Comparison of ENCODE assay signal across 19 cellular contexts in the genomic region with DNA sequence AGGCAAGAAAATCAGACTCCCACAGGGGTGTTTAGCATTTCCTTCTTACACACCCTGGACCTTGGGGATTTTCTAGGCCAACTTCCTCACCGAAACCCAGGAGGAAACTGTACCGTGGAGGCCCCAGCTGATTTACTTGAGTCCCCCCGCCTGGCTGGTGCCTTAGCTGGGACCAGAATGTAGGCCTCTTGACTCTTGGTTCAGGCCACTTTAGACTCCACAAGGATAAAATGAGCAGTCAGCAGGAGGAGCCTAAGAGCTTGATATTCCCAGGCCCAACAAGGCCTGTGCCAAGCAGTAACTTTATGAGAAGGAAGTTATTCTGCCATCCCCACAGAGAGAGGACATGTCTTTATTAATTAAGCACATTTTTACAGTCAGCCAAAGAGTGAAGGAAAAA. TPM values are rescaled to one million over a fixed set of nuclear protein-coding genes. Genes with fewer than 3 reads are reported as not detected.
DNase-seq lines count a peak whose midpoint lies in the region; ATAC-seq and TF ChIP-seq lines count a peak whose summit lies in the region.
"Had no signal": no experiment of that assay in that cellular context is flagged by ENCODE, and none has a peak within 500 bp of the region (broad histone marks: within the 10 kb centered on the region; RNA-seq: fewer than 3 reads in every experiment).

No MANE protein-coding gene starts in this region.

- H2AK5ac ChIP-seq in neuronal stem cell (ENCODE audit: low read depth, low read length): no peak overlapping the region

- H3K14ac ChIP-seq in neuronal stem cell (ENCODE audit: low read length): no peak overlapping the region

- WGBS in neuronal stem cell (ENCODE audit: extremely low coverage in 2 of 2, insufficient read length in 2 of 2, insufficient replicate concordance in 1 of 2), 2 donors: no CpG with 5 or more reads among the region's 3 CpGs

- no peaks in the 10 kb centered on the region for H3K27me3 ChIP-seq in neuronal stem cell (ENCODE audit: control insufficient read depth in 3 of 3, insufficient read depth in 3 of 3, low read depth in 1 of 3, low read length in 3 of 3)

- H2BK120ac ChIP-seq in neuronal stem cell (ENCODE audit: low read depth, low read length): no peak overlapping the region

- H3K23ac ChIP-seq in neuronal stem cell (ENCODE audit: low read depth, low read length, poor library complexity): no peak overlapping the region

- no peak overlapping the region for H2BK5ac ChIP-seq in neuronal stem cell (ENCODE audit: low read length)

- TF ChIP-seq CTCF in choroid plexus epithelial cell (conservative IDR thresholded peaks at IDR 0.05; ENCODE audit: low read depth, low read length): peak; percentile 45

- peak overlapping the region; percentile 32 for H2AFZ ChIP-seq in neuronal stem cell (ENCODE audit: low read length)
- H2AFZ ChIP-seq: hepatocyte had no signal

- H3K4ac ChIP-seq in neuronal stem cell (ENCODE audit: low read length): no peak overlapping the region

- ATAC-seq in HG02798 (IDR thresholded peaks at IDR 0.05; ENCODE audit: poor library complexity, unreplicated experiment): no peak
- ATAC-seq: left cardiac atrium; naive thymus-derived CD4-positive, alpha-beta T cell; upper lobe of right lung had no signal

- no peaks in the 10 kb centered on the region for H3K9me3 ChIP-seq in neuronal stem cell (replicated peaks in 1 of 2; ENCODE audit: control insufficient read depth in 2 of 2, insufficient read depth in 1 of 2, low read depth in 1 of 2, low read length in 2 of 2)
- H3K9me3 ChIP-seq: Caco-2, sigmoid colon, upper lobe of right lung had no signal

- H3K4me3 ChIP-seq in choroid plexus epithelial cell (ENCODE audit: low read depth, low read length) (no peak overlapping the region), neuronal stem cell (ENCODE audit: low read length in 2 of 2) (no peak overlapping the region)
- H3K4me3 ChIP-seq: hepatocyte, sigmoid colon, upper lobe of right lung had no signal

- H4K91ac ChIP-seq in neuronal stem cell (ENCODE audit: low read depth, low read length, poor library complexity): no peak overlapping the region

- H3K27ac ChIP-seq in neuronal stem cell (replicated peaks; ENCODE audit: low read length): no peak overlapping the region
- H3K27ac ChIP-seq: hepatocyte, sigmoid colon, upper lobe of right lung had no signal

- peak overlapping the region; percentile 71 for H3K18ac ChIP-seq in neuronal stem cell (ENCODE audit: low read length)

- no peaks in the 10 kb centered on the region for H3K36me3 ChIP-seq in neuronal stem cell (replicated peaks in 1 of 2; ENCODE audit: control insufficient read depth in 2 of 2, insufficient read depth in 2 of 2, low read length in 2 of 2)
- H3K36me3 ChIP-seq: sigmoid colon, upper lobe of right lung had no signal

- H3K4me2 ChIP-seq in neuronal stem cell (ENCODE audit: insufficient read depth, low read length, poor library complexity, severe bottlenecking): no peak overlapping the region
- H3K4me2 ChIP-seq: hepatocyte had no signal

- no peak overlapping the region for H2BK15ac ChIP-seq in neuronal stem cell (ENCODE audit: low read length)

- DNase-seq in EH (ENCODE audit: low read depth): peak; percentile 59
- peak; percentile 25 for DNase-seq in MV-4-11 (lab: John Stamatoyannopoulos, UW)
- DNase-seq in choroid plexus epithelial cell (ENCODE audit: low read depth): peak; percentile 64
- DNase-seq in neuronal stem cell (ENCODE audit: low spot score): no peak
- DNase-seq in stimulated activated naive CD4-positive, alpha-beta T cell (lab: John Stamatoyannopoulos, UW): no peak
- DNase-seq in midbrain (lab: John Stamatoyannopoulos, UW): no peak
- DNase-seq: activated naive CD8-positive, alpha-beta T cell treated with anti-CD3 and anti-CD28 coated beads for 36 hours; Caco-2; H7; left cardiac atrium; naive thymus-derived CD4-positive, alpha-beta T cell; NCI-H1436; RPMI8226; sigmoid colon; stimulated activated CD4-positive, alpha-beta T cell treated with anti-CD3 and anti-CD28 coated beads, Interleukin-4, amount 100 ng/mL, for 4 hours; T-helper 1 cell; upper lobe of right lung had no signal

- H2BK12ac ChIP-seq in neuronal stem cell (ENCODE audit: low read length): no peak overlapping the region

- no peak overlapping the region for H3K9ac ChIP-seq in neuronal stem cell (ENCODE audit: low read depth, low read length, poor library complexity)

- no peak overlapping the region for H4K8ac ChIP-seq in neuronal stem cell (ENCODE audit: low read depth, low read length)

- H3K4me1 ChIP-seq in neuronal stem cell (ENCODE audit: control insufficient read depth in 2 of 2, insufficient read depth in 1 of 2, low read depth in 1 of 2, low read length in 2 of 2): peaks cover 18 to 20% of the 10 kb centered on the region in 2 donors
- H3K4me1 ChIP-seq: Caco-2, upper lobe of right lung had no signal

- H3K79me1 ChIP-seq in neuronal stem cell (ENCODE audit: low read depth, low read length): no peaks in the 10 kb centered on the region

RNA-seq across cellular contexts. Expression of gene APBA2, which starts 4.6 kb away (rescaled TPM):
- 30.6 TPM for polyA plus RNA-seq in neuronal stem cell (2013, experiment 1 of 2)
- polyA plus RNA-seq in neuronal stem cell (2013, experiment 2 of 2): 29.0 TPM

RNA-seq across cellular contexts. Expression of gene GOLGA6L7, which starts 32.7 kb away (rescaled TPM):
- polyA plus RNA-seq in neuronal stem cell (2013, experiment 1 of 2): not detected
- polyA plus RNA-seq in neuronal stem cell (2013, experiment 2 of 2): not detected
- polyA plus RNA-seq: hepatocyte; naive thymus-derived CD4-positive, alpha-beta T cell had no signal

Comparison
In these comparisons a context has a peak if more than half of its experiments do, and no peak if none do; other contexts are left out.
1. DNase-seq: peak in EH (single experiment), MV-4-11 (single experiment) and choroid plexus epithelial cell (single experiment); none in neuronal stem cell (single experiment), stimulated activated naive CD4-positive, alpha-beta T cell (0 of 6) and midbrain (single experiment).